ENCODE assay signal across 19 cellular contexts in genomic region chr10:80608706-80609105, GRCh38.
DNase-seq lines count a peak whose midpoint lies in the region; ATAC-seq and TF ChIP-seq lines count a peak whose summit lies in the region.
"Had no signal": no experiment of that assay in that cellular context is flagged by ENCODE, and none has a peak within 500 bp of the region (broad histone marks: within the 10 kb centered on the region; RNA-seq: fewer than 3 reads in every experiment).

No MANE protein-coding gene starts in this region.

- WGBS in thyroid gland, 2 donors = 79 to 81% methylated on average over 11 of the region's 11 CpGs
- 68 to 83% (median 70%) methylated on average over 11 of the region's 11 CpGs for WGBS in ovary, 3 donors

- H3K27me3 ChIP-seq in thyroid gland (no peaks in the 10 kb centered on the region), ovary (no peaks in the 10 kb centered on the region)

- no peak for TF ChIP-seq POLR2A in thyroid gland (IDR thresholded peaks at IDR 0.05)
- TF ChIP-seq POLR2A in ovary (IDR thresholded peaks at IDR 0.05) = no peak

- H3K36me3 ChIP-seq in thyroid gland = no peaks in the 10 kb centered on the region
- H3K36me3 ChIP-seq in ovary = no peaks in the 10 kb centered on the region

- TF ChIP-seq EP300 in ovary (IDR thresholded peaks at IDR 0.05) = no peak

- no peak for TF ChIP-seq CTCF in coronary artery (IDR thresholded peaks at IDR 0.05)
- no peak for TF ChIP-seq CTCF in neural crest cell (conservative IDR thresholded peaks at IDR 0.05)
- no peak for TF ChIP-seq CTCF in thyroid gland (IDR thresholded peaks at IDR 0.05)
- TF ChIP-seq CTCF in ovary (IDR thresholded peaks at IDR 0.05) = no peak

- intact Hi-C loops in thyroid gland (cut with DNase I) (no loop called here), ovary (cut with DNase I) (no loop called here)

- no peak overlapping the region for H3K27ac Mint-ChIP-seq in activated CD8-positive, alpha-beta memory T cell treated with anti-CD3 and anti-CD28 coated beads, Interleukin-2, amount 10 ng/mL, durations not matched to agents 7 days and 5 days
- H3K27ac Mint-ChIP-seq in neural crest cell (ENCODE audit: unreplicated experiment) = peak overlapping the region; percentile 20
- H3K27ac Mint-ChIP-seq: B cell; CD4-positive, alpha-beta T cell had no signal

- H3K9me3 Mint-ChIP-seq in activated CD8-positive, alpha-beta memory T cell treated with anti-CD3 and anti-CD28 coated beads, Interleukin-2, amount 10 ng/mL, durations not matched to agents 7 days and 5 days (ENCODE audit: low read depth) = no peaks in the 10 kb centered on the region
- H3K9me3 Mint-ChIP-seq in neural crest cell = no peaks in the 10 kb centered on the region
- H3K9me3 Mint-ChIP-seq: CD4-positive, alpha-beta T cell; H9 had no signal

- no peak overlapping the region for H3K4me3 ChIP-seq in coronary artery
- H3K4me3 ChIP-seq in thyroid gland (replicated peaks in 1 of 3) = no peak overlapping the region
- H3K4me3 ChIP-seq in ovary = no peak overlapping the region
- H3K4me3 ChIP-seq: K562 had no signal

- H3K27me3 Mint-ChIP-seq in activated CD8-positive, alpha-beta memory T cell treated with anti-CD3 and anti-CD28 coated beads, Interleukin-2, amount 10 ng/mL, durations not matched to agents 7 days and 5 days = no peaks in the 10 kb centered on the region
- no peaks in the 10 kb centered on the region for H3K27me3 Mint-ChIP-seq in neural crest cell (ENCODE audit: low read depth)
- H3K27me3 Mint-ChIP-seq: CD4-positive, alpha-beta T cell had no signal

- H3K4me3 Mint-ChIP-seq in activated CD8-positive, alpha-beta memory T cell treated with anti-CD3 and anti-CD28 coated beads, Interleukin-2, amount 10 ng/mL, durations not matched to agents 7 days and 5 days = no peak overlapping the region
- H3K4me3 Mint-ChIP-seq in neural crest cell = no peak overlapping the region
- H3K4me3 Mint-ChIP-seq: B cell; CD4-positive, alpha-beta T cell; H9 had no signal

- no peak for ATAC-seq in activated CD8-positive, alpha-beta memory T cell treated with anti-CD3 and anti-CD28 coated beads, Interleukin-2, amount 10 ng/mL, durations not matched to agents 7 days and 5 days
- ATAC-seq: K562 had no signal

- H3K9me3 ChIP-seq in thyroid gland (no peaks in the 10 kb centered on the region), ovary (no peaks in the 10 kb centered on the region)
- H3K9me3 ChIP-seq: Caco-2 had no signal

- no peak overlapping the region for H3K27ac ChIP-seq in coronary artery
- H3K27ac ChIP-seq in thyroid gland = peak overlapping the region; percentile 50 to 88 (median 88)
- H3K27ac ChIP-seq in ovary = no peak overlapping the region
- H3K27ac ChIP-seq: HL-60 had no signal

- DNase-seq in activated CD8-positive, alpha-beta memory T cell treated with anti-CD3 and anti-CD28 coated beads, Interleukin-2, amount 50 U/mL, for 48 hours = peak; percentile 13
- no peak for DNase-seq in activated CD8-positive, alpha-beta memory T cell treated with anti-CD3 and anti-CD28 coated beads, Interleukin-2, amount 10 ng/mL, durations not matched to agents 7 days and 5 days
- peak; percentile 62 for DNase-seq in coronary artery (ENCODE audit: low spot score)
- no peak for DNase-seq in neural crest cell (ENCODE audit: low read depth, low spot score)
- DNase-seq in thyroid gland = no peak
- no peak for DNase-seq in activated naive CD4-positive, alpha-beta T cell (lab: John Stamatoyannopoulos, UW)
- DNase-seq in HPDE6-E6E7 (ENCODE audit: extremely low spot score) = no peak
- DNase-seq in ovary = no peak
- DNase-seq: 8988T; C1 segment of cervical spinal cord; Caco-2; CD4-positive, alpha-beta T cell; GF-D8; GOT3; H9; IMR-90 had no signal

- H3K36me3 Mint-ChIP-seq in activated CD8-positive, alpha-beta memory T cell treated with anti-CD3 and anti-CD28 coated beads, Interleukin-2, amount 10 ng/mL, durations not matched to agents 7 days and 5 days = no peaks in the 10 kb centered on the region
- H3K36me3 Mint-ChIP-seq in neural crest cell (ENCODE audit: low read depth) = peaks cover 1% of the 10 kb centered on the region

- peaks cover 3% of the 10 kb centered on the region for H3K4me1 Mint-ChIP-seq in activated CD8-positive, alpha-beta memory T cell treated with anti-CD3 and anti-CD28 coated beads, Interleukin-2, amount 10 ng/mL, durations not matched to agents 7 days and 5 days
- peaks cover 4% of the 10 kb centered on the region for H3K4me1 Mint-ChIP-seq in neural crest cell
- H3K4me1 Mint-ChIP-seq: B cell had no signal

- CTCF ChIA-PET in activated CD8-positive, alpha-beta memory T cell treated with anti-CD3 and anti-CD28 coated beads, Interleukin-2, amount 10 ng/mL, durations not matched to agents 7 days and 5 days (lab: Charles Lee) = no interaction called here

- H3K4me1 ChIP-seq in thyroid gland = peaks cover 46 to 50% of the 10 kb centered on the region in 2 donors
- H3K4me1 ChIP-seq in ovary (ENCODE audit: insufficient read depth) = no peaks in the 10 kb centered on the region
- H3K4me1 ChIP-seq: Caco-2 had no signal

Comparison
In these comparisons a context has a peak if more than half of its experiments do, and no peak if none do; other contexts are left out.
1. DNase-seq: peak in activated CD8-positive, alpha-beta memory T cell treated with anti-CD3 and anti-CD28 coated beads, Interleukin-2, amount 50 U/mL, for 48 hours (single experiment) and coronary artery (single experiment); none in activated CD8-positive, alpha-beta memory T cell treated with anti-CD3 and anti-CD28 coated beads, Interleukin-2, amount 10 ng/mL, durations not matched to agents 7 days and 5 days (single experiment), neural crest cell (single experiment), thyroid gland (0 of 2), activated naive CD4-positive, alpha-beta T cell (0 of 4), HPDE6-E6E7 (single experiment) and ovary (0 of 5).
2. H3K27ac ChIP-seq: peak in thyroid gland (3 of 3); none in coronary artery (0 of 2) and ovary (0 of 2).